Comparison of ENCODE assay signal across 24 cellular contexts in the genomic region with DNA sequence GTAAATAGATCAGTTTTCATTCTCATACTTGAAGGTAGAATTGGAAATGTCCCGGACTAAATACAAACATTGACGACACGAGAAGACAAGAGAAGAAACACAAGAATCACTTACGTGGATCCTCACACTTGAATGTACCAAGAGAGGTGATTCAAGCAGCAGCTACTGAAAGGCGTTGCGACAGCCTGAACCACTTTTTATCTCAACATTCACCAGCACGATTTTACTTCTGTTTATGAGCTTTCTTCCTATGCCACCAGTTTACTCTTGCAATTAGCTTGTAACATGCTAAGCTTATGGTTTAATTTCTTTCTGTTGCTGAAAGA. TPM values are rescaled to one million over a fixed set of nuclear protein-coding genes. Genes with fewer than 3 reads are reported as not detected.
DNase-seq lines count a peak whose midpoint lies in the region; ATAC-seq, FAIRE-seq and TF ChIP-seq lines count a peak whose summit lies in the region.
"Had no signal": no experiment of that assay in that cellular context is flagged by ENCODE, and none has a peak within 500 bp of the region (broad histone marks: within the 10 kb centered on the region; RNA-seq: fewer than 3 reads in every experiment).

No MANE protein-coding gene starts in this region.

- peaks cover 87% of the 10 kb centered on the region for H3K27me3 ChIP-seq in GM23338 (ENCODE audit: insufficient read depth)
- peaks cover 31% of the 10 kb centered on the region for H3K27me3 ChIP-seq in bronchial epithelial cell (ENCODE audit: control insufficient read depth, insufficient read depth, low read length)
- H3K27me3 ChIP-seq in endodermal cell (ENCODE audit: control insufficient read depth, insufficient read depth, low read length, poor library complexity, severe bottlenecking): peaks cover 97% of the 10 kb centered on the region
- peaks cover 100% of the 10 kb centered on the region for H3K27me3 ChIP-seq in neural progenitor cell

- H3K9ac ChIP-seq in endodermal cell (ENCODE audit: extremely low read depth, low read length, poor library complexity, severe bottlenecking) (no peak overlapping the region), neural progenitor cell (no peak overlapping the region)

- H3K4me1 Mint-ChIP-seq in GM23338: no peaks in the 10 kb centered on the region
- peaks cover 7% of the 10 kb centered on the region for H3K4me1 Mint-ChIP-seq in endodermal cell
- peaks cover 33% of the 10 kb centered on the region for H3K4me1 Mint-ChIP-seq in neural progenitor cell

- H4K20me1 ChIP-seq in GM23338 (replicated peaks; ENCODE audit: insufficient read depth): no peaks in the 10 kb centered on the region
- H4K20me1 ChIP-seq in neural progenitor cell (ENCODE audit: low read depth): peaks cover 78% of the 10 kb centered on the region

- H3K36me3 ChIP-seq in GM23338 (ENCODE audit: insufficient read depth): no peaks in the 10 kb centered on the region
- no peaks in the 10 kb centered on the region for H3K36me3 ChIP-seq in bronchial epithelial cell (ENCODE audit: control insufficient read depth, insufficient read depth, low read length)
- H3K36me3 ChIP-seq in endodermal cell (ENCODE audit: control insufficient read depth, insufficient read depth, low read length): no peaks in the 10 kb centered on the region
- no peaks in the 10 kb centered on the region for H3K36me3 ChIP-seq in neural progenitor cell

- no peak overlapping the region for H2AFZ ChIP-seq in GM23338
- no peak overlapping the region for H2AFZ ChIP-seq in neural progenitor cell (replicated peaks)

- H3K9me3 Mint-ChIP-seq in GM23338 (peaks cover 37% of the 10 kb centered on the region), endodermal cell (no peaks in the 10 kb centered on the region), neural progenitor cell (peaks cover 4% of the 10 kb centered on the region)

- peak overlapping the region; percentile 66 for H3K4me2 ChIP-seq in GM23338
- no peak overlapping the region for H3K4me2 ChIP-seq in neural progenitor cell
- H3K4me2 ChIP-seq: A549 had no signal

- no peaks in the 10 kb centered on the region for H3K9me3 ChIP-seq in endodermal cell (ENCODE audit: control insufficient read depth, low read length)
- no peaks in the 10 kb centered on the region for H3K9me3 ChIP-seq in neural progenitor cell (ENCODE audit: low read depth)
- H3K9me3 ChIP-seq: A549 had no signal

- H3K36me3 Mint-ChIP-seq in GM23338 (ENCODE audit: low read depth): peaks cover 31% of the 10 kb centered on the region
- H3K36me3 Mint-ChIP-seq in endodermal cell (ENCODE audit: low read depth): no peaks in the 10 kb centered on the region
- peaks cover 16% of the 10 kb centered on the region for H3K36me3 Mint-ChIP-seq in neural progenitor cell
- H3K36me3 Mint-ChIP-seq: CD4-positive, alpha-beta memory T cell had no signal

- H3K27ac ChIP-seq in GM23338 (ENCODE audit: low read depth) (no peak overlapping the region), endodermal cell (ENCODE audit: low read depth, low read length) (peak overlapping the region; percentile 91), neural progenitor cell (no peak overlapping the region)
- H3K27ac ChIP-seq: A549 had no signal

- DNase-seq in GM23338 (ENCODE audit: low spot score) (no peak), bronchial epithelial cell (ENCODE audit: low read depth) (peak; percentile 17), endodermal cell (no peak), neural progenitor cell (ENCODE audit: low spot score) (peak; percentile 29), NCI-H187 treated with DMSO at 0.1 percent for 48 hours (lab: John Stamatoyannopoulos, UW) (no peak)
- DNase-seq in stimulated activated CD4-positive, alpha-beta T cell treated with anti-CD3 and anti-CD28 coated beads, Interleukin-1b, Interleukin-23, amount 100 ng/mL, for 48 hours: no peak
- DNase-seq: 8988T; ACHN; AML-193; C1 segment of cervical spinal cord; Calu3; CD4-positive, alpha-beta memory T cell; COR-L47; DMS53; DMS79 treated with DMSO at 0.1 percent for 48 hours; GF-D8; GOT3; HCEC 1CT had no signal

- H3K9me2 ChIP-seq in GM23338 (ENCODE audit: insufficient read depth): no peaks in the 10 kb centered on the region

- H3K4me3 Mint-ChIP-seq in GM23338: no peak overlapping the region
- H3K4me3 Mint-ChIP-seq in endodermal cell: no peak overlapping the region
- H3K4me3 Mint-ChIP-seq in neural progenitor cell: no peak overlapping the region
- H3K4me3 Mint-ChIP-seq: CD4-positive, alpha-beta memory T cell had no signal

- H3F3A ChIP-seq in GM23338 (replicated peaks; ENCODE audit: low read depth): no peaks in the 10 kb centered on the region
- peaks cover 30% of the 10 kb centered on the region for H3F3A ChIP-seq in neural progenitor cell (ENCODE audit: low read depth)

- peaks cover 20% of the 10 kb centered on the region for H3K4me1 ChIP-seq in GM23338 (ENCODE audit: insufficient read depth)
- peaks cover 6% of the 10 kb centered on the region for H3K4me1 ChIP-seq in endodermal cell (ENCODE audit: control insufficient read depth, insufficient read depth, low read length)
- H3K4me1 ChIP-seq in neural progenitor cell: peaks cover 16% of the 10 kb centered on the region
- H3K4me1 ChIP-seq: A549 had no signal

- TF ChIP-seq CTCF in GM23338 (conservative IDR thresholded peaks at IDR 0.05; ENCODE audit: low read depth in 2 of 2) (no peak), bronchial epithelial cell (IDR thresholded peaks at IDR 0.05; ENCODE audit: insufficient read depth, low read length, severe bottlenecking) (no peak), endodermal cell (conservative IDR thresholded peaks at IDR 0.05) (no peak), neural progenitor cell (IDR thresholded peaks at IDR 0.05) (no peak)

- H3K27ac Mint-ChIP-seq in GM23338: no peak overlapping the region
- H3K27ac Mint-ChIP-seq in endodermal cell: no peak overlapping the region
- no peak overlapping the region for H3K27ac Mint-ChIP-seq in neural progenitor cell
- H3K27ac Mint-ChIP-seq: CD4-positive, alpha-beta memory T cell had no signal

- peaks cover 4% of the 10 kb centered on the region for H3K27me3 Mint-ChIP-seq in GM23338 (ENCODE audit: insufficient read depth, low read depth, poor library complexity)
- H3K27me3 Mint-ChIP-seq in endodermal cell (ENCODE audit: insufficient read depth): peaks cover 44% of the 10 kb centered on the region
- H3K27me3 Mint-ChIP-seq in neural progenitor cell (ENCODE audit: insufficient read depth, low read depth): peaks cover 33% of the 10 kb centered on the region

- H3K79me2 ChIP-seq in GM23338 (replicated peaks; ENCODE audit: insufficient read depth): no peaks in the 10 kb centered on the region
- no peaks in the 10 kb centered on the region for H3K79me2 ChIP-seq in neural progenitor cell (ENCODE audit: low read depth)

- WGBS in endodermal cell (ENCODE audit: insufficient coverage in 1 of 2, insufficient read length in 1 of 2), 2 experiments: 11 to 25% methylated on average over 2 to 7 of the region's 7 CpGs

- peak overlapping the region; percentile 32; the same call in 1 of the 2 replicates for H3K4me3 ChIP-seq in GM23338
- no peak overlapping the region for H3K4me3 ChIP-seq in bronchial epithelial cell (ENCODE audit: low read depth, low read length)
- no peak overlapping the region for H3K4me3 ChIP-seq in endodermal cell (ENCODE audit: low read length)
- H3K4me3 ChIP-seq in neural progenitor cell: no peak overlapping the region
- H3K4me3 ChIP-seq: A549 had no signal

- no peak for ATAC-seq in GM23338
- ATAC-seq in HG02571 (IDR thresholded peaks at IDR 0.05; ENCODE audit: unreplicated experiment): no peak
- ATAC-seq: A549 had no signal

- FAIRE-seq in bronchial epithelial cell (lab: Jason Lieb, UNC): no peak
- FAIRE-seq: A549, GM12891, GM18507 had no signal

TF ChIP-seq in GM23338, 12 proteins besides CTCF, POLR2A, EP300 and RAD21 (continues in another document):
- TF ChIP-seq EZH2phosphoT487 (IDR thresholded peaks at IDR 0.05; ENCODE audit: unreplicated experiment) (no peak), JUNB (IDR thresholded peaks at IDR 0.05; ENCODE audit: unreplicated experiment) (no peak), EZH2 (IDR thresholded peaks at IDR 0.05; ENCODE audit: low read depth, unreplicated experiment) (no peak), ZNF114 (CRISPR knock-in tag; IDR thresholded peaks at IDR 0.05) (no peak)
- TF ChIP-seq, protein P1, sequence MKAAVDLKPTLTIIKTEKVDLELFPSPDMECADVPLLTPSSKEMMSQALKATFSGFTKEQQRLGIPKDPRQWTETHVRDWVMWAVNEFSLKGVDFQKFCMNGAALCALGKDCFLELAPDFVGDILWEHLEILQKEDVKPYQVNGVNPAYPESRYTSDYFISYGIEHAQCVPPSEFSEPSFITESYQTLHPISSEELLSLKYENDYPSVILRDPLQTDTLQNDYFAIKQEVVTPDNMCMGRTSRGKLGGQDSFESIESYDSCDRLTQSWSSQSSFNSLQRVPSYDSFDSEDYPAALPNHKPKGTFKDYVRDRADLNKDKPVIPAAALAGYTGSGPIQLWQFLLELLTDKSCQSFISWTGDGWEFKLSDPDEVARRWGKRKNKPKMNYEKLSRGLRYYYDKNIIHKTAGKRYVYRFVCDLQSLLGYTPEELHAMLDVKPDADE (IDR thresholded peaks at IDR 0.05): no peak

RNA-seq across cellular contexts. Expression of a gene that starts 3.5 kb away (rescaled TPM):
- total RNA-seq in GM23338 (2014; rRNA removed; shearing (Covaris generic)): 0.35 and 0.45 TPM in 2 replicates
- polyA plus RNA-seq in GM23338 (2016; fragmentation: Nextera tagmentation; extraction: Ambion mirVana): 0.11 and 0.14 TPM in 2 replicates
- total RNA-seq in bronchial epithelial cell (0.26 and 0.77 TPM in 2 replicates), endodermal cell (under 1 TPM in 1 of 2 donors, not detected in 1; 0.18 TPM), neural progenitor cell (ENCODE audit: low replicate concordance) (0.11 and 0.81 TPM in 2 replicates)
- 80.9 TPM for polyA plus RNA-seq in endodermal cell (2013, experiment 1 of 2)
- 59.6 TPM for polyA plus RNA-seq in endodermal cell (2013, experiment 2 of 2)
- total RNA-seq: Calu3; CD4-positive, alpha-beta memory T cell; G401 had no signal
- polyA plus RNA-seq: A549; BJ; CD4-positive, alpha-beta memory T cell had no signal

Comparison
In these comparisons a context has a peak if more than half of its experiments do, and no peak if none do; other contexts are left out.
1. DNase-seq: peak in bronchial epithelial cell (single experiment) and neural progenitor cell (single experiment); none in GM23338 (single experiment), endodermal cell (single experiment), NCI-H187 treated with DMSO at 0.1 percent for 48 hours (single experiment) and stimulated activated CD4-positive, alpha-beta T cell treated with anti-CD3 and anti-CD28 coated beads, Interleukin-1b, Interleukin-23, amount 100 ng/mL, for 48 hours (single experiment).